Comparison of ENCODE assay signal across 1 cellular context in the genomic region with DNA sequence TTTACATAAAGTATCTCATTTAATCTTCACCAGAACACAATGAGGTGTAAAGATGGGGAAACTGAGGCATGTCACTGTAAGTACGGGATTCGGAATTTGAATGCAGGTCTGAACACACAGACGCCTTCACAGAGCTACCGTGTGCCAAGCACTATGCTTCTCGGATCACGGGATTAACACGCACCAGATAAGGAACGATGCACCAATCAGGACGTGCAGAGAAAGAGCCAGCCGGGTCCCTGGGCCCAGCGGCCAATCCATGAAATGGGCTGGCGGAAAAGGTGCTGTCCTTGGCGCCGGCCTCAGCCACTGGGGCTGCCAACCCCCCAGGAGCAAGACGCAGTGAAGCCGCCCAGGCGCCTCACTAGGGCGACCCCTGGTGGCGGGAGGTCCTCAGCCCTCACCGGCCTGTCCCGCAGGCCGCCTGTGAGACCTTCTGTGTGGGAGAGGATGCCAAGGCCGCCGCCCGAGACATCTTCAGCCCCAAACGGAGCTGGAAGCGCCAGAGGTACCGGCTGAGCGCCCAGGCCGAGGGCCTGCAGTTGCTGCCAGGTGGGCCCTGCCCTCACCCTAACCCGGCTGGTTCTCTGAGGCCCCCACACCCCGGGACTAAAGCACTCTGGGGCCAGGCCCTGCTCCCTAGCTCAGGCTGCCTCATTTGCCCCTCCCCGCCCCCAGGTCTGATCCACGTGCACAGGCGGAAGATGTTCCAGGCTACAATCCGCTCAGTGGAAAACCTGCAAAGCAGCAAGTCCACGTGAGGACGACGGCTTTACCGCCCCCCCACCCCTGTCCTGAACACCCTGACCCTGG.
A peak's percentile ranks its signal among the peaks of the same experiment; 100 is the strongest.
TF ChIP-seq lines count a peak whose summit lies in the region.

No MANE protein-coding gene starts in this region.

TF ChIP-seq in HepG2, 621 proteins besides CTCF, POLR2A, EP300 and RAD21 (continued from another document and continues in another):
- TF ChIP-seq, protein P1, sequence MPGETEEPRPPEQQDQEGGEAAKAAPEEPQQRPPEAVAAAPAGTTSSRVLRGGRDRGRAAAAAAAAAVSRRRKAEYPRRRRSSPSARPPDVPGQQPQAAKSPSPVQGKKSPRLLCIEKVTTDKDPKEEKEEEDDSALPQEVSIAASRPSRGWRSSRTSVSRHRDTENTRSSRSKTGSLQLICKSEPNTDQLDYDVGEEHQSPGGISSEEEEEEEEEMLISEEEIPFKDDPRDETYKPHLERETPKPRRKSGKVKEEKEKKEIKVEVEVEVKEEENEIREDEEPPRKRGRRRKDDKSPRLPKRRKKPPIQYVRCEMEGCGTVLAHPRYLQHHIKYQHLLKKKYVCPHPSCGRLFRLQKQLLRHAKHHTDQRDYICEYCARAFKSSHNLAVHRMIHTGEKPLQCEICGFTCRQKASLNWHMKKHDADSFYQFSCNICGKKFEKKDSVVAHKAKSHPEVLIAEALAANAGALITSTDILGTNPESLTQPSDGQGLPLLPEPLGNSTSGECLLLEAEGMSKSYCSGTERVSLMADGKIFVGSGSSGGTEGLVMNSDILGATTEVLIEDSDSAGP (CRISPR knock-in tag; IDR thresholded peaks at IDR 0.05; ENCODE audit: borderline replicate concordance) = peak; percentile 80; the same call in 1 of the 2 replicates
- TF ChIP-seq CEBPB (IDR thresholded peaks at IDR 0.05; ENCODE audit: borderline replicate concordance, low read depth, low read length) (no peak), TARDBP (CRISPR knock-in tag; IDR thresholded peaks at IDR 0.05) (peak; percentile 72; the same call in 1 of the 2 replicates), ZNF556 (CRISPR knock-in tag; IDR thresholded peaks at IDR 0.05; ENCODE audit: borderline replicate concordance) (0 out of 2 replicates have a peak, but pooled peaks have one; percentile 75), KDM5A (IDR thresholded peaks at IDR 0.05; ENCODE audit: borderline replicate concordance, low read length) (no peak), CCAR2 (optimal IDR thresholded peaks at IDR 0.05; ENCODE audit: low read depth, low read length) (no peak), ZKSCAN8 (CRISPR knock-in tag; IDR thresholded peaks at IDR 0.05; ENCODE audit: borderline replicate concordance) (no peak), HOXA3 (CRISPR knock-in tag; IDR thresholded peaks at IDR 0.05) (peak; percentile 73), ZNF570 (CRISPR knock-in tag; IDR thresholded peaks at IDR 0.05; ENCODE audit: borderline replicate concordance) (no peak), ZFY (CRISPR knock-in tag; IDR thresholded peaks at IDR 0.05) (peak; percentile 82), ZNF547 (CRISPR knock-in tag; IDR thresholded peaks at IDR 0.05) (no peak), MYNN (CRISPR knock-in tag; IDR thresholded peaks at IDR 0.05; ENCODE audit: low read depth) (no peak), SALL1 (CRISPR knock-in tag; IDR thresholded peaks at IDR 0.05) (peak; percentile 57), SMAD1 (CRISPR knock-in tag; IDR thresholded peaks at IDR 0.05; ENCODE audit: borderline replicate concordance, low read depth) (no peak), ZC3H4 (CRISPR knock-in tag; IDR thresholded peaks at IDR 0.05; ENCODE audit: borderline replicate concordance) (no peak), NR2F6 (IDR thresholded peaks at IDR 0.05) (no peak), NR2F6 (CRISPR knock-in tag; IDR thresholded peaks at IDR 0.05) (no peak), ZNF672 (CRISPR knock-in tag; IDR thresholded peaks at IDR 0.05) (no peak), ZNF331 (CRISPR knock-in tag; IDR thresholded peaks at IDR 0.05) (peak; percentile 49; the same call in 1 of the 2 replicates), SRSF9 (IDR thresholded peaks at IDR 0.05; ENCODE audit: borderline replicate concordance, insufficient read depth, low read depth, low read length, poor library complexity, severe bottlenecking) (no peak), ZFAT (CRISPR knock-in tag; conservative IDR thresholded peaks at IDR 0.05) (no peak), ZNF230 (CRISPR knock-in tag; IDR thresholded peaks at IDR 0.05) (no peak), RBAK (CRISPR knock-in tag; IDR thresholded peaks at IDR 0.05) (no peak), TP53 (CRISPR knock-in tag; conservative IDR thresholded peaks at IDR 0.05) (no peak), HDAC6 (IDR thresholded peaks at IDR 0.05; ENCODE audit: low read depth, low read length) (no peak), ADNP (CRISPR knock-in tag; IDR thresholded peaks at IDR 0.05) (peak; percentile 76; the same call in 1 of the 2 replicates), ZSCAN20 (CRISPR knock-in tag; IDR thresholded peaks at IDR 0.05; ENCODE audit: borderline replicate concordance) (no peak), ZNF567 (CRISPR knock-in tag; IDR thresholded peaks at IDR 0.05; ENCODE audit: borderline replicate concordance) (no peak), FOXJ3 (CRISPR knock-in tag; IDR thresholded peaks at IDR 0.05; ENCODE audit: borderline replicate concordance) (no peak), NR2C2 (CRISPR knock-in tag; IDR thresholded peaks at IDR 0.05; ENCODE audit: borderline replicate concordance) (no peak), ZNF549 (CRISPR knock-in tag; IDR thresholded peaks at IDR 0.05) (no peak), CBX1 (IDR thresholded peaks at IDR 0.05; ENCODE audit: low read depth) (no peak)
- TF ChIP-seq, protein P2, sequence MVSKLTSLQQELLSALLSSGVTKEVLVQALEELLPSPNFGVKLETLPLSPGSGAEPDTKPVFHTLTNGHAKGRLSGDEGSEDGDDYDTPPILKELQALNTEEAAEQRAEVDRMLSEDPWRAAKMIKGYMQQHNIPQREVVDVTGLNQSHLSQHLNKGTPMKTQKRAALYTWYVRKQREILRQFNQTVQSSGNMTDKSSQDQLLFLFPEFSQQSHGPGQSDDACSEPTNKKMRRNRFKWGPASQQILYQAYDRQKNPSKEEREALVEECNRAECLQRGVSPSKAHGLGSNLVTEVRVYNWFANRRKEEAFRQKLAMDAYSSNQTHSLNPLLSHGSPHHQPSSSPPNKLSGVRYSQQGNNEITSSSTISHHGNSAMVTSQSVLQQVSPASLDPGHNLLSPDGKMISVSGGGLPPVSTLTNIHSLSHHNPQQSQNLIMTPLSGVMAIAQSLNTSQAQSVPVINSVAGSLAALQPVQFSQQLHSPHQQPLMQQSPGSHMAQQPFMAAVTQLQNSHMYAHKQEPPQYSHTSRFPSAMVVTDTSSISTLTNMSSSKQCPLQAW (CRISPR knock-in tag; IDR thresholded peaks at IDR 0.05) = no peak
- TF ChIP-seq, protein P3, sequence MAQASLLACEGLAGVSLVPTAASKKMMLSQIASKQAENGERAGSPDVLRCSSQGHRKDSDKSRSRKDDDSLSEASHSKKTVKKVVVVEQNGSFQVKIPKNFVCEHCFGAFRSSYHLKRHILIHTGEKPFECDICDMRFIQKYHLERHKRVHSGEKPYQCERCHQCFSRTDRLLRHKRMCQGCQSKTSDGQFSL (CRISPR knock-in tag; IDR thresholded peaks at IDR 0.05) = 0 out of 2 replicates have a peak, but pooled peaks have one; percentile 37
- TF ChIP-seq, protein P4, sequence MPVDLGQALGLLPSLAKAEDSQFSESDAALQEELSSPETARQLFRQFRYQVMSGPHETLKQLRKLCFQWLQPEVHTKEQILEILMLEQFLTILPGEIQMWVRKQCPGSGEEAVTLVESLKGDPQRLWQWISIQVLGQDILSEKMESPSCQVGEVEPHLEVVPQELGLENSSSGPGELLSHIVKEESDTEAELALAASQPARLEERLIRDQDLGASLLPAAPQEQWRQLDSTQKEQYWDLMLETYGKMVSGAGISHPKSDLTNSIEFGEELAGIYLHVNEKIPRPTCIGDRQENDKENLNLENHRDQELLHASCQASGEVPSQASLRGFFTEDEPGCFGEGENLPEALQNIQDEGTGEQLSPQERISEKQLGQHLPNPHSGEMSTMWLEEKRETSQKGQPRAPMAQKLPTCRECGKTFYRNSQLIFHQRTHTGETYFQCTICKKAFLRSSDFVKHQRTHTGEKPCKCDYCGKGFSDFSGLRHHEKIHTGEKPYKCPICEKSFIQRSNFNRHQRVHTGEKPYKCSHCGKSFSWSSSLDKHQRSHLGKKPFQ (CRISPR knock-in tag; IDR thresholded peaks at IDR 0.05; ENCODE audit: insufficient replicate concordance) = peak; percentile 32
- TF ChIP-seq, protein P5, sequence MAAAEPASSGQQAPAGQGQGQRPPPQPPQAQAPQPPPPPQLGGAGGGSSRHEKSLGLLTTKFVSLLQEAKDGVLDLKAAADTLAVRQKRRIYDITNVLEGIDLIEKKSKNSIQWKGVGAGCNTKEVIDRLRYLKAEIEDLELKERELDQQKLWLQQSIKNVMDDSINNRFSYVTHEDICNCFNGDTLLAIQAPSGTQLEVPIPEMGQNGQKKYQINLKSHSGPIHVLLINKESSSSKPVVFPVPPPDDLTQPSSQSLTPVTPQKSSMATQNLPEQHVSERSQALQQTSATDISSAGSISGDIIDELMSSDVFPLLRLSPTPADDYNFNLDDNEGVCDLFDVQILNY (CRISPR knock-in tag; conservative IDR thresholded peaks at IDR 0.05) = no peak; the same call in 1 of the 2 replicates
- TF ChIP-seq, protein P6, sequence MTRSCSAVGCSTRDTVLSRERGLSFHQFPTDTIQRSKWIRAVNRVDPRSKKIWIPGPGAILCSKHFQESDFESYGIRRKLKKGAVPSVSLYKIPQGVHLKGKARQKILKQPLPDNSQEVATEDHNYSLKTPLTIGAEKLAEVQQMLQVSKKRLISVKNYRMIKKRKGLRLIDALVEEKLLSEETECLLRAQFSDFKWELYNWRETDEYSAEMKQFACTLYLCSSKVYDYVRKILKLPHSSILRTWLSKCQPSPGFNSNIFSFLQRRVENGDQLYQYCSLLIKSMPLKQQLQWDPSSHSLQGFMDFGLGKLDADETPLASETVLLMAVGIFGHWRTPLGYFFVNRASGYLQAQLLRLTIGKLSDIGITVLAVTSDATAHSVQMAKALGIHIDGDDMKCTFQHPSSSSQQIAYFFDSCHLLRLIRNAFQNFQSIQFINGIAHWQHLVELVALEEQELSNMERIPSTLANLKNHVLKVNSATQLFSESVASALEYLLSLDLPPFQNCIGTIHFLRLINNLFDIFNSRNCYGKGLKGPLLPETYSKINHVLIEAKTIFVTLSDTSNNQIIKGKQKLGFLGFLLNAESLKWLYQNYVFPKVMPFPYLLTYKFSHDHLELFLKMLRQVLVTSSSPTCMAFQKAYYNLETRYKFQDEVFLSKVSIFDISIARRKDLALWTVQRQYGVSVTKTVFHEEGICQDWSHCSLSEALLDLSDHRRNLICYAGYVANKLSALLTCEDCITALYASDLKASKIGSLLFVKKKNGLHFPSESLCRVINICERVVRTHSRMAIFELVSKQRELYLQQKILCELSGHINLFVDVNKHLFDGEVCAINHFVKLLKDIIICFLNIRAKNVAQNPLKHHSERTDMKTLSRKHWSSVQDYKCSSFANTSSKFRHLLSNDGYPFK (CRISPR knock-in tag; IDR thresholded peaks at IDR 0.05; ENCODE audit: borderline replicate concordance) = peak; percentile 58; the same call in 1 of the 2 replicates
- TF ChIP-seq, protein P7, sequence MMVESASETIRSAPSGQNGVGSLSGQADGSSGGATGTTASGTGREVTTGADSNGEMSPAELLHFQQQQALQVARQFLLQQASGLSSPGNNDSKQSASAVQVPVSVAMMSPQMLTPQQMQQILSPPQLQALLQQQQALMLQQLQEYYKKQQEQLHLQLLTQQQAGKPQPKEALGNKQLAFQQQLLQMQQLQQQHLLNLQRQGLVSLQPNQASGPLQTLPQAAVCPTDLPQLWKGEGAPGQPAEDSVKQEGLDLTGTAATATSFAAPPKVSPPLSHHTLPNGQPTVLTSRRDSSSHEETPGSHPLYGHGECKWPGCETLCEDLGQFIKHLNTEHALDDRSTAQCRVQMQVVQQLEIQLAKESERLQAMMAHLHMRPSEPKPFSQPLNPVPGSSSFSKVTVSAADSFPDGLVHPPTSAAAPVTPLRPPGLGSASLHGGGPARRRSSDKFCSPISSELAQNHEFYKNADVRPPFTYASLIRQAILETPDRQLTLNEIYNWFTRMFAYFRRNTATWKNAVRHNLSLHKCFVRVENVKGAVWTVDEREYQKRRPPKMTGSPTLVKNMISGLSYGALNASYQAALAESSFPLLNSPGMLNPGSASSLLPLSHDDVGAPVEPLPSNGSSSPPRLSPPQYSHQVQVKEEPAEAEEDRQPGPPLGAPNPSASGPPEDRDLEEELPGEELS (CRISPR knock-in tag; IDR thresholded peaks at IDR 0.05) = no peak
- TF ChIP-seq, protein P8, sequence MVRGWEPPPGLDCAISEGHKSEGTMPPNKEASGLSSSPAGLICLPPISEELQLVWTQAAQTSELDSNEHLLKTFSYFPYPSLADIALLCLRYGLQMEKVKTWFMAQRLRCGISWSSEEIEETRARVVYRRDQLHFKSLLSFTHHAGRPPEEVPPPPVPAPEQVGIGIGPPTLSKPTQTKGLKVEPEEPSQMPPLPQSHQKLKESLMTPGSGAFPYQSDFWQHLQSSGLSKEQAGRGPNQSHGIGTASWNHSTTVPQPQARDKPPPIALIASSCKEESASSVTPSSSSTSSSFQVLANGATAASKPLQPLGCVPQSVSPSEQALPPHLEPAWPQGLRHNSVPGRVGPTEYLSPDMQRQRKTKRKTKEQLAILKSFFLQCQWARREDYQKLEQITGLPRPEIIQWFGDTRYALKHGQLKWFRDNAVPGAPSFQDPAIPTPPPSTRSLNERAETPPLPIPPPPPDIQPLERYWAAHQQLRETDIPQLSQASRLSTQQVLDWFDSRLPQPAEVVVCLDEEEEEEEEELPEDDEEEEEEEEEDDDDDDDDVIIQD (CRISPR knock-in tag; IDR thresholded peaks at IDR 0.05; ENCODE audit: low read depth) = no peak
- TF ChIP-seq, protein P9, sequence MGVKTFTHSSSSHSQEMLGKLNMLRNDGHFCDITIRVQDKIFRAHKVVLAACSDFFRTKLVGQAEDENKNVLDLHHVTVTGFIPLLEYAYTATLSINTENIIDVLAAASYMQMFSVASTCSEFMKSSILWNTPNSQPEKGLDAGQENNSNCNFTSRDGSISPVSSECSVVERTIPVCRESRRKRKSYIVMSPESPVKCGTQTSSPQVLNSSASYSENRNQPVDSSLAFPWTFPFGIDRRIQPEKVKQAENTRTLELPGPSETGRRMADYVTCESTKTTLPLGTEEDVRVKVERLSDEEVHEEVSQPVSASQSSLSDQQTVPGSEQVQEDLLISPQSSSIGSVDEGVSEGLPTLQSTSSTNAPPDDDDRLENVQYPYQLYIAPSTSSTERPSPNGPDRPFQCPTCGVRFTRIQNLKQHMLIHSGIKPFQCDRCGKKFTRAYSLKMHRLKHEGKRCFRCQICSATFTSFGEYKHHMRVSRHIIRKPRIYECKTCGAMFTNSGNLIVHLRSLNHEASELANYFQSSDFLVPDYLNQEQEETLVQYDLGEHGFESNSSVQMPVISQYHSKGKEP (CRISPR knock-in tag; IDR thresholded peaks at IDR 0.05) = no peak
- TF ChIP-seq, protein P10, sequence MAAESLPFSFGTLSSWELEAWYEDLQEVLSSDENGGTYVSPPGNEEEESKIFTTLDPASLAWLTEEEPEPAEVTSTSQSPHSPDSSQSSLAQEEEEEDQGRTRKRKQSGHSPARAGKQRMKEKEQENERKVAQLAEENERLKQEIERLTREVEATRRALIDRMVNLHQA (CRISPR knock-in tag; IDR thresholded peaks at IDR 0.05) = no peak
- TF ChIP-seq, protein P11, sequence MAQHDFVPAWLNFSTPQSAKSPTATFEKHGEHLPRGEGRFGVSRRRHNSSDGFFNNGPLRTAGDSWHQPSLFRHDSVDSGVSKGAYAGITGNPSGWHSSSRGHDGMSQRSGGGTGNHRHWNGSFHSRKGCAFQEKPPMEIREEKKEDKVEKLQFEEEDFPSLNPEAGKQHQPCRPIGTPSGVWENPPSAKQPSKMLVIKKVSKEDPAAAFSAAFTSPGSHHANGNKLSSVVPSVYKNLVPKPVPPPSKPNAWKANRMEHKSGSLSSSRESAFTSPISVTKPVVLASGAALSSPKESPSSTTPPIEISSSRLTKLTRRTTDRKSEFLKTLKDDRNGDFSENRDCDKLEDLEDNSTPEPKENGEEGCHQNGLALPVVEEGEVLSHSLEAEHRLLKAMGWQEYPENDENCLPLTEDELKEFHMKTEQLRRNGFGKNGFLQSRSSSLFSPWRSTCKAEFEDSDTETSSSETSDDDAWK (CRISPR knock-in tag; IDR thresholded peaks at IDR 0.05) = no peak
